In the genomic region with DNA sequence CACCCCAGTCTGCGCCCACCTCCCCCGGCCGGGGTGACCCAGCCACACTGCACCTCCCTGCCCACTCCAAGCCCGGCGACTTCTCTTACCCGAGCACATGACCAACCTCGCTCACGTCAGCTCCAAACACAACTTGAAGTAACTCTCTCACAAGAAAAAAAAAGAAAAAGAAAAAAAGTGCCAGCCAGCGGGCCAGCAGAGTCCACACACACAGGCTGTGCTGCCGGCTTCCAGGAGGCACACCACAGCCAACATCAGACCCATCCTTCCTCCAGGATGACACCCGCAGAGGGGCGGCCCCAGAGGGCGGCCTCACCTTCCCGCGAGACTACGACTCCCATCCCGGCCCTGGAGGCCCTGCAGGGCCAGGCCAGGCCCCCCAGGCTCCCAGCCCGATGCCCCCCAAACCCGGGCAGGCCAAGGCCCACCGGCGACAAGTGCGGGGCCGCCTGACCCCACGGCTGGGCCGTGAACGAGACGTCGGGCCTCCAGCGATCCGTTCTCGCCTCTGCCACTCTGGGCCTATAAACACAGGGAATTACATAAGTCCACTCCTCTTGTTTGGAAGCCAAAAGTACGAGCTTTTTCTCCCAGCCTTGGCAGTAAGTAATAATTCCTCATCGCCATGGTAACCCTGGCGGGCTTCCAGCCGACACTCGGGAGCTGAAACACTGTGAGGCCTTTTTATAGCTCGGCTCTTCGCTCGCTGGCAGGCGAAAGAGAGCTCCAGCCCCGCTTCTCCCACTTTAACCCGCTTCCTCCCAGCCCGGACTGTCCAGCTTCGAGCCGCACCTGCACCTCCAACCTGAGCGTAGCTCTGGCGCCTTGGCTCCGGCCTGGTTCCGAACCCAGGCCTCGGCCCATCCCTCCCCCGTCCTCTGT, we compare ENCODE assay signal across 1 cellular context.
TF ChIP-seq lines count a peak whose summit lies in the region.

No MANE protein-coding gene starts in this region.

TF ChIP-seq in IMR-90, 13 proteins besides CTCF, POLR2A, EP300 and RAD21:
- TF ChIP-seq MAFK (IDR thresholded peaks at IDR 0.05; ENCODE audit: low read depth, low read length) = no peak
- no peak for TF ChIP-seq NFE2L2 (IDR thresholded peaks at IDR 0.05; ENCODE audit: low read depth, low read length)
- TF ChIP-seq MAZ (IDR thresholded peaks at IDR 0.05; ENCODE audit: borderline replicate concordance, low read depth, low read length) = 0 out of 2 replicates have a peak, but pooled peaks have one; percentile 28
- no peak for TF ChIP-seq SMC3 (IDR thresholded peaks at IDR 0.05; ENCODE audit: low read depth, low read length)
- 0 out of 2 replicates have a peak, but pooled peaks have one; percentile 26 for TF ChIP-seq MXI1 (IDR thresholded peaks at IDR 0.05; ENCODE audit: borderline replicate concordance, low read depth, low read length)
- no peak for TF ChIP-seq RFX5 (IDR thresholded peaks at IDR 0.05; ENCODE audit: low read depth, low read length)
- peak; percentile 24 for TF ChIP-seq RCOR1 (IDR thresholded peaks at IDR 0.05; ENCODE audit: insufficient replicate concordance, low read length)
- TF ChIP-seq ELK1 (IDR thresholded peaks at IDR 0.05; ENCODE audit: borderline replicate concordance, low read depth, low read length) = no peak
- TF ChIP-seq FOS (IDR thresholded peaks at IDR 0.05; ENCODE audit: low read depth, low read length) = no peak
- TF ChIP-seq CEBPB (IDR thresholded peaks at IDR 0.05; ENCODE audit: low read depth, low read length) = peak; percentile 62
- TF ChIP-seq CHD1 (IDR thresholded peaks at IDR 0.05; ENCODE audit: low read depth, low read length) = no peak
- peak; percentile 53 for TF ChIP-seq USF2 (IDR thresholded peaks at IDR 0.05; ENCODE audit: low read depth, low read length)
- TF ChIP-seq BHLHE40 (IDR thresholded peaks at IDR 0.05; ENCODE audit: low read depth, low read length) = 0 out of 2 replicates have a peak, but pooled peaks have one; percentile 2
